23 cellular contexts compared by ENCODE assay signal in the genomic region with DNA sequence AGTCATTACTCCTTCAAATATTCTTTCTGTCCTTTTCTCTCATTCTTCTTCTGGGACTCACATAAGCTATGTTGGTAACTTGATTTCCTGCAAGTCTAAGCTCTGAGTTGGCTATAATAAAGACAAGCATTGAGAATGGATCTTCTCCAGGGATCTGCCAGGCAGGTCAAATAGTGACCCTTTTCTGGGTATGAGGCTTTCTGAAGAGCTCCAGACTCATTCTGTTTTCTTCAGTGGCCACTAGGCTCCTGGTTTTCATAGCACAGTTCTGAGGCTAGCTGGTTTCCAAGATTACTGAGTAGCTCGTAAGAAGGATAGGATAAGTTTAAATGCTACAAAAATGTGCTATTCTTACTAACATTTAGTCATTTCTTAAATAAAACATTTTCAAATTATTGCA.
"Had no signal": no experiment of that assay in that cellular context is flagged by ENCODE, and none has a peak within 500 bp of the region (broad histone marks: within the 10 kb centered on the region; RNA-seq: fewer than 3 reads in every experiment).

No MANE protein-coding gene starts in this region.

- ATAC-seq: activated naive CD4-positive, alpha-beta T cell treated with anti-CD3 and anti-CD28 coated beads, Interleukin-2, amount 50 U/mL, for 72 hours; effector memory CD8-positive, alpha-beta T cell; gastroesophageal sphincter; right cardiac atrium; stimulated activated naive CD8-positive, alpha-beta T cell treated with anti-CD3 and anti-CD28 coated beads, Interleukin-15, amount 100 ng/mL, for 72 hours had no signal

- H3K4me3 ChIP-seq: colonic mucosa, dorsolateral prefrontal cortex, esophagus muscularis mucosa, gastroesophageal sphincter, mucosa of descending colon, suprapubic skin, transverse colon had no signal

- H2AFZ ChIP-seq: parathyroid adenoma had no signal

- H3K9me3 ChIP-seq: colonic mucosa, suprapubic skin had no signal

- DNase-seq: activated CD4-positive, alpha-beta T cell treated with anti-CD3 and anti-CD28 coated beads for 1 hour; activated CD4-positive, alpha-beta T cell treated with anti-CD3 and anti-CD28 coated beads, Interleukin-2, amount 50 U/mL, for 1 hour; activated T-cell treated with anti-CD3 and anti-CD28 coated beads, Interleukin-2, amount 50 U/mL, for 1 hour; aorta; colonic mucosa; dorsolateral prefrontal cortex; effector memory CD8-positive, alpha-beta T cell; head of caudate nucleus; left colon; mesenchymal stem cell; mucosa of descending colon; nephron progenitor cell; right cardiac atrium; stimulated activated CD4-positive, alpha-beta T cell treated with anti-CD3 and anti-CD28 coated beads, Interleukin-12 subunit alpha, Interleukin-12 subunit beta, amount 100 ng/mL, for 4 hours; stimulated activated naive CD8-positive, alpha-beta T cell treated with anti-CD3 and anti-CD28 coated beads, Interleukin-15, amount 100 ng/mL, for 72 hours; transverse colon had no signal

- H3K27ac ChIP-seq: colonic mucosa, dorsolateral prefrontal cortex, esophagus muscularis mucosa, gastroesophageal sphincter, parathyroid adenoma, suprapubic skin, transverse colon had no signal

- H3K4me3 Mint-ChIP-seq: central memory CD8-positive, alpha-beta T cell; effector memory CD8-positive, alpha-beta T cell; nephron progenitor cell; stimulated activated naive CD8-positive, alpha-beta T cell treated with anti-CD3 and anti-CD28 coated beads, Interleukin-15, amount 100 ng/mL, for 72 hours; T-helper 2 cell treated with Interferon-gamma antibody and Interleukin-4, amounts not matched to agents 5 μg/mL and 100 μg/mL, for 36 hours had no signal

- H3K4me1 Mint-ChIP-seq: central memory CD8-positive, alpha-beta T cell; stimulated activated naive CD8-positive, alpha-beta T cell treated with anti-CD3 and anti-CD28 coated beads, Interleukin-15, amount 100 ng/mL, for 72 hours had no signal

- H3K27me3 ChIP-seq: colonic mucosa, dorsolateral prefrontal cortex, esophagus muscularis mucosa, gastroesophageal sphincter, suprapubic skin, transverse colon had no signal

- H3K27ac Mint-ChIP-seq: activated naive CD4-positive, alpha-beta T cell treated with anti-CD3 and anti-CD28 coated beads, Interleukin-2, amount 50 U/mL, for 72 hours; effector memory CD8-positive, alpha-beta T cell; nephron progenitor cell; stimulated activated naive CD8-positive, alpha-beta T cell treated with anti-CD3 and anti-CD28 coated beads, Interleukin-15, amount 100 ng/mL, for 72 hours; T-helper 2 cell treated with Interferon-gamma antibody and Interleukin-4, amounts not matched to agents 5 μg/mL and 100 μg/mL, for 36 hours had no signal

- H3K79me2 ChIP-seq: parathyroid adenoma had no signal

- H3K36me3 ChIP-seq: colonic mucosa, esophagus muscularis mucosa, gastroesophageal sphincter, suprapubic skin, transverse colon had no signal

- H3K4me1 ChIP-seq: esophagus muscularis mucosa, gastroesophageal sphincter, parathyroid adenoma, suprapubic skin had no signal
